Comparison of ENCODE assay signal across 20 cellular contexts in genomic region chr7:18235819-18236218, GRCh38.
A peak's percentile ranks its signal among the peaks of the same experiment; 100 is the strongest.
DNase-seq lines count a peak whose midpoint lies in the region; ATAC-seq and TF ChIP-seq lines count a peak whose summit lies in the region.
"Had no signal": no experiment of that assay in that cellular context is flagged by ENCODE, and none has a peak within 500 bp of the region (broad histone marks: within the 10 kb centered on the region; RNA-seq: fewer than 3 reads in every experiment).

No MANE protein-coding gene starts in this region.

- no peaks in the 10 kb centered on the region for H3K23me2 ChIP-seq in H9 (ENCODE audit: insufficient read length, low read depth, low read length, poor library complexity, severe bottlenecking)

- in situ Hi-C loops in mammary epithelial cell (cut with MboI; ENCODE audit: low sequenced_read_pairs in 2 of 2), result no loop called here

- H2BK20ac ChIP-seq in H9 (ENCODE audit: low read depth, low read length, poor library complexity, severe bottlenecking), result no peak overlapping the region

- no peak overlapping the region for H3K4me3 Mint-ChIP-seq in MCF 10A (ENCODE audit: unreplicated experiment)
- no peak overlapping the region for H3K4me3 Mint-ChIP-seq in H9
- H3K4me3 Mint-ChIP-seq: CD14-positive monocyte; CD4-positive, alpha-beta memory T cell; CD4-positive, CD25-positive, alpha-beta regulatory T cell; CD8-positive, alpha-beta memory T cell had no signal

- ATAC-seq in RWPE2 (ENCODE audit: low read depth) (peak; percentile 51; the same call in 1 of the 3 replicates), foreskin keratinocyte (peak; percentile 95), GM18511 (IDR thresholded peaks at IDR 0.05; ENCODE audit: unreplicated experiment) (no peak)
- ATAC-seq: A549 had no signal

- H2BK15ac ChIP-seq in H9 (ENCODE audit: low read depth, low read length) (no peak overlapping the region), neuronal stem cell (ENCODE audit: low read length) (no peak overlapping the region)

- H2AK5ac ChIP-seq in H9 (ENCODE audit: insufficient read length, low read length), result no peak overlapping the region
- no peak overlapping the region for H2AK5ac ChIP-seq in neuronal stem cell (ENCODE audit: low read depth, low read length)

- no peak overlapping the region for H4K5ac ChIP-seq in H9 (ENCODE audit: insufficient read length, low read depth, low read length)

- no peak for TF ChIP-seq CTCF in mammary epithelial cell (conservative IDR thresholded peaks at IDR 0.05 in 1 of 2, IDR thresholded peaks at IDR 0.05 in 1 of 2; ENCODE audit: extremely low read depth in 1 of 2, insufficient read depth in 1 of 2, low read depth in 1 of 2, low read length in 2 of 2)
- TF ChIP-seq CTCF in MCF 10A (IDR thresholded peaks at IDR 0.05; ENCODE audit: unreplicated experiment), result no peak
- no peak for TF ChIP-seq CTCF in RWPE2 (IDR thresholded peaks at IDR 0.05; ENCODE audit: poor library complexity, severe bottlenecking)
- no peak for TF ChIP-seq CTCF in epithelial cell of esophagus (IDR thresholded peaks at IDR 0.05; ENCODE audit: insufficient read depth, low read depth, low read length, missing control alignments)
- TF ChIP-seq CTCF in foreskin keratinocyte (conservative IDR thresholded peaks at IDR 0.05), result no peak
- TF ChIP-seq CTCF in H9 (conservative IDR thresholded peaks at IDR 0.05), result no peak

- no peak overlapping the region for H3K14ac ChIP-seq in H9 (ENCODE audit: insufficient read depth, low read length)
- H3K14ac ChIP-seq in neuronal stem cell (ENCODE audit: low read length), result no peak overlapping the region

- no peak overlapping the region for H3K23ac ChIP-seq in H9 (ENCODE audit: insufficient read length, low read depth, low read length)
- H3K23ac ChIP-seq in neuronal stem cell (ENCODE audit: low read depth, low read length, poor library complexity), result no peak overlapping the region

- H3K27ac ChIP-seq in mammary epithelial cell (ENCODE audit: insufficient read depth, low read depth, low read length) (no peak overlapping the region), RWPE2 (ENCODE audit: poor library complexity, severe bottlenecking) (no peak overlapping the region), foreskin keratinocyte (no peak overlapping the region), H9 (ENCODE audit: insufficient read length, low read depth, low read length) (no peak overlapping the region), neuronal stem cell (replicated peaks; ENCODE audit: low read length) (no peak overlapping the region)
- H3K27ac ChIP-seq: 22Rv1, A549, BLaER1 had no signal

- H3K4me3 ChIP-seq in mammary epithelial cell (replicated peaks in 1 of 3; ENCODE audit: insufficient read depth in 1 of 3, low read depth in 2 of 3, low read length in 3 of 3) (no peak overlapping the region), RWPE2 (ENCODE audit: severe bottlenecking) (no peak overlapping the region), epithelial cell of esophagus (ENCODE audit: low read length) (no peak overlapping the region), neuronal stem cell (ENCODE audit: low read length in 2 of 2) (no peak overlapping the region)
- H3K4me3 ChIP-seq: A549, BLaER1 had no signal

- H3K4me1 Mint-ChIP-seq in MCF 10A (ENCODE audit: insufficient read depth, unreplicated experiment) (no peaks in the 10 kb centered on the region), H9 (peaks cover 0 to 4% of the 10 kb centered on the region in 2 experiments; a peak in 2 of 4 replicates)
- H3K4me1 Mint-ChIP-seq: CD4-positive, alpha-beta memory T cell; CD4-positive, CD25-positive, alpha-beta regulatory T cell had no signal

- dilution Hi-C loops in mammary epithelial cell (cut with HindIII; ENCODE audit: low sequenced_read_pairs), result no loop called here

- POLR2A ChIA-PET in MCF 10A (lab: Yijun Ruan, JAX), result no interaction called here

- H4K91ac ChIP-seq in H9 (ENCODE audit: insufficient read length, low read depth, low read length), result no peak overlapping the region
- no peak overlapping the region for H4K91ac ChIP-seq in neuronal stem cell (ENCODE audit: low read depth, low read length, poor library complexity)

- intact Hi-C loops in mammary epithelial cell (cut with micrococcal nuclease) (no loop called here), MCF 10A (cut with micrococcal nuclease) (no loop called here)

- no peaks in the 10 kb centered on the region for H3K27me3 Mint-ChIP-seq in MCF 10A (ENCODE audit: insufficient read depth, unreplicated experiment)
- H3K27me3 Mint-ChIP-seq in H9 (ENCODE audit: low read depth), result peaks cover 2% of the 10 kb centered on the region; the same call in 1 of the 2 replicates
- H3K27me3 Mint-ChIP-seq: CD4-positive, CD25-positive, alpha-beta regulatory T cell had no signal

- H2AFZ ChIP-seq in mammary epithelial cell (ENCODE audit: low read depth, low read length), result no peak overlapping the region
- no peak overlapping the region for H2AFZ ChIP-seq in H9 (ENCODE audit: low read length)
- H2AFZ ChIP-seq in neuronal stem cell (ENCODE audit: low read length), result no peak overlapping the region

- H3K18ac ChIP-seq in H9 (ENCODE audit: insufficient read length, low read depth, low read length), result no peak overlapping the region
- no peak overlapping the region for H3K18ac ChIP-seq in neuronal stem cell (ENCODE audit: low read length)

- no peaks in the 10 kb centered on the region for H3K36me3 ChIP-seq in mammary epithelial cell (ENCODE audit: insufficient read depth, low read length)
- H3K36me3 ChIP-seq in RWPE2 (ENCODE audit: low read depth), result no peaks in the 10 kb centered on the region
- H3K36me3 ChIP-seq in neuronal stem cell (replicated peaks in 1 of 2; ENCODE audit: control insufficient read depth in 2 of 2, insufficient read depth in 2 of 2, low read length in 2 of 2), result no peaks in the 10 kb centered on the region
- H3K36me3 ChIP-seq: BE2C, BLaER1 had no signal

- H2BK5ac ChIP-seq in H9 (ENCODE audit: insufficient read length, low read length), result no peak overlapping the region
- H2BK5ac ChIP-seq in neuronal stem cell (ENCODE audit: low read length), result no peak overlapping the region

- H3K9ac ChIP-seq in mammary epithelial cell (ENCODE audit: insufficient read depth, low read length), result no peak overlapping the region
- H3K9ac ChIP-seq in H9 (ENCODE audit: extremely low read depth, insufficient read length, low read length), result no peak overlapping the region
- H3K9ac ChIP-seq in neuronal stem cell (ENCODE audit: low read depth, low read length, poor library complexity), result no peak overlapping the region
- H3K9ac ChIP-seq: BLaER1 had no signal

- H3K27me3 ChIP-seq in mammary epithelial cell (ENCODE audit: insufficient read depth, low read length) (no peaks in the 10 kb centered on the region), RWPE2 (ENCODE audit: insufficient read depth, poor library complexity, severe bottlenecking) (no peaks in the 10 kb centered on the region), foreskin keratinocyte (no peaks in the 10 kb centered on the region), H9 (ENCODE audit: insufficient read depth, low read length) (no peaks in the 10 kb centered on the region), neuronal stem cell (ENCODE audit: control insufficient read depth in 3 of 3, insufficient read depth in 3 of 3, low read depth in 1 of 3, low read length in 3 of 3) (no peaks in the 10 kb centered on the region)
- H3K27me3 ChIP-seq: BE2C, BLaER1 had no signal

- no peak overlapping the region for H3K4ac ChIP-seq in H9 (ENCODE audit: low read depth, low read length)
- H3K4ac ChIP-seq in neuronal stem cell (ENCODE audit: low read length), result no peak overlapping the region

- H3K9me3 Mint-ChIP-seq in MCF 10A (ENCODE audit: unreplicated experiment) (no peaks in the 10 kb centered on the region), H9 (no peaks in the 10 kb centered on the region)
- H3K9me3 Mint-ChIP-seq: CD4-positive, CD25-positive, alpha-beta regulatory T cell; CD8-positive, alpha-beta memory T cell had no signal

- H3T11ph ChIP-seq in H9 (ENCODE audit: low read length), result no peak overlapping the region

- CTCF ChIA-PET in mammary epithelial cell (lab: Charles Lee; ENCODE audit: low non-redundant PET) (no interaction called here), MCF 10A (lab: Yijun Ruan, JAX) (interaction anchor here (0.6 to 0.8 kb wide), 2 partner anchors 8 to 465 kb away, joined by 3 read pairs; no protein-coding TSS in a partner anchor)

- BruUV-seq in mammary epithelial cell (replicated peaks; lab: Mats Ljungman, UMichigan) (no TSS peak), MCF 10A (replicated peaks; lab: Mats Ljungman, UMichigan) (no TSS peak)

- H3K9me3 ChIP-seq in mammary epithelial cell (replicated peaks; ENCODE audit: insufficient read depth, low read length), result no peaks in the 10 kb centered on the region
- no peaks in the 10 kb centered on the region for H3K9me3 ChIP-seq in RWPE2 (ENCODE audit: severe bottlenecking)
- H3K9me3 ChIP-seq in H9 (ENCODE audit: control insufficient read depth, low read depth, low read length), result no peaks in the 10 kb centered on the region
- no peaks in the 10 kb centered on the region for H3K9me3 ChIP-seq in neuronal stem cell (replicated peaks in 1 of 2; ENCODE audit: control insufficient read depth in 2 of 2, insufficient read depth in 1 of 2, low read depth in 1 of 2, low read length in 2 of 2)
- H3K9me3 ChIP-seq: A549, BE2C, BLaER1 had no signal

- no peaks in the 10 kb centered on the region for H3K4me1 ChIP-seq in mammary epithelial cell (ENCODE audit: insufficient read depth, low read length)
- no peaks in the 10 kb centered on the region for H3K4me1 ChIP-seq in RWPE2 (ENCODE audit: insufficient read depth, poor library complexity, severe bottlenecking)
- H3K4me1 ChIP-seq in foreskin keratinocyte, result no peaks in the 10 kb centered on the region
- no peaks in the 10 kb centered on the region for H3K4me1 ChIP-seq in H9 (ENCODE audit: insufficient read depth, low read length)
- H3K4me1 ChIP-seq in neuronal stem cell (ENCODE audit: control insufficient read depth in 2 of 2, insufficient read depth in 1 of 2, low read depth in 1 of 2, low read length in 2 of 2), result peaks cover 0 to 2% of the 10 kb centered on the region in 2 donors
- H3K4me1 ChIP-seq: A549, BLaER1 had no signal

- H3K56ac ChIP-seq in H9 (ENCODE audit: insufficient read length, low read depth, low read length), result no peak overlapping the region

- no peak overlapping the region for H3K27ac Mint-ChIP-seq in MCF 10A (ENCODE audit: low read depth, unreplicated experiment)
- peak overlapping the region in 1 of 3 experiments; percentile 32; a peak in 1 of 7 replicates for H3K27ac Mint-ChIP-seq in H9
- H3K27ac Mint-ChIP-seq: CD14-positive monocyte; CD4-positive, alpha-beta memory T cell; CD4-positive, CD25-positive, alpha-beta regulatory T cell; CD8-positive, alpha-beta memory T cell had no signal

- 69% methylated on average over 2 of the region's 2 CpGs for WGBS in mammary epithelial cell (ENCODE audit: low coverage, missing lambda C conversion rate)
- WGBS in H9 (ENCODE audit: extremely low coverage, insufficient read length, low lambda C conversion rate), result no CpG with 5 or more reads among the region's 2 CpGs
- WGBS in neuronal stem cell (ENCODE audit: extremely low coverage in 2 of 2, insufficient read length in 2 of 2, insufficient replicate concordance in 1 of 2), 2 donors, result no CpG with 5 or more reads among the region's 2 CpGs

- H3K79me2 ChIP-seq in mammary epithelial cell (ENCODE audit: insufficient read depth, low read length), result no peaks in the 10 kb centered on the region
- no peaks in the 10 kb centered on the region for H3K79me2 ChIP-seq in H9 (ENCODE audit: insufficient read depth, low read length)

- no peak overlapping the region for H2BK120ac ChIP-seq in H9 (ENCODE audit: low read depth, low read length, poor library complexity, severe bottlenecking)
- no peak overlapping the region for H2BK120ac ChIP-seq in neuronal stem cell (ENCODE audit: low read depth, low read length)

- H4K20me1 ChIP-seq in mammary epithelial cell (ENCODE audit: insufficient read depth, low read length) (peaks cover 2% of the 10 kb centered on the region), H9 (ENCODE audit: control insufficient read depth, insufficient read depth, insufficient read length) (no peaks in the 10 kb centered on the region)
- H4K20me1 ChIP-seq: BLaER1 had no signal

- H2BK12ac ChIP-seq in H9 (ENCODE audit: insufficient read length, low read depth, low read length) (no peak overlapping the region), neuronal stem cell (ENCODE audit: low read length) (no peak overlapping the region)

- no peak overlapping the region for H4K8ac ChIP-seq in H9 (replicated peaks; ENCODE audit: insufficient read length, low read depth, low read length)
- H4K8ac ChIP-seq in neuronal stem cell (ENCODE audit: low read depth, low read length), result no peak overlapping the region

- H3K4me2 ChIP-seq in mammary epithelial cell (ENCODE audit: insufficient read depth, low read depth, low read length) (no peak overlapping the region), H9 (ENCODE audit: insufficient read depth, insufficient read length, low read length) (no peak overlapping the region), neuronal stem cell (ENCODE audit: insufficient read depth, low read length, poor library complexity, severe bottlenecking) (no peak overlapping the region)
- H3K4me2 ChIP-seq: A549, BLaER1 had no signal

- no peaks in the 10 kb centered on the region for H3K36me3 Mint-ChIP-seq in MCF 10A (ENCODE audit: insufficient read depth, unreplicated experiment)
- H3K36me3 Mint-ChIP-seq in H9 (ENCODE audit: insufficient read depth in 1 of 3, low read depth in 3 of 3), result no peaks in the 10 kb centered on the region
- H3K36me3 Mint-ChIP-seq: CD4-positive, alpha-beta memory T cell; CD4-positive, CD25-positive, alpha-beta regulatory T cell; CD8-positive, alpha-beta memory T cell had no signal

- no peaks in the 10 kb centered on the region for H3K79me1 ChIP-seq in H9 (ENCODE audit: insufficient read depth, low read depth, low read length, poor library complexity, severe bottlenecking)
- no peaks in the 10 kb centered on the region for H3K79me1 ChIP-seq in neuronal stem cell (ENCODE audit: low read depth, low read length)

- peak; percentile 2 for DNase-seq in mammary epithelial cell
- no peak for DNase-seq in MCF 10A (ENCODE audit: unreplicated experiment)
- DNase-seq in RWPE2 (ENCODE audit: low spot score), result no peak
- peak; percentile 58 for DNase-seq in epithelial cell of esophagus (ENCODE audit: low read depth)
- DNase-seq in foreskin keratinocyte, result peak; percentile 31 to 63
- DNase-seq in H9, result no peak
- no peak for DNase-seq in neuronal stem cell (ENCODE audit: low spot score)
- DNase-seq: BE2C; C1 segment of cervical spinal cord; CD4-positive, alpha-beta memory T cell; CD4-positive, CD25-positive, alpha-beta regulatory T cell; CD8-positive, alpha-beta memory T cell; COR-L47; DMS79 treated with DMSO at 0.1 percent for 48 hours; GF-D8 had no signal

Comparison
In these comparisons a context has a peak if more than half of its experiments do, and no peak if none do; other contexts are left out.
1. DNase-seq: peak in mammary epithelial cell (single experiment), epithelial cell of esophagus (single experiment) and foreskin keratinocyte (2 of 2); none in MCF 10A (single experiment), RWPE2 (single experiment), H9 (single experiment) and neuronal stem cell (single experiment).